In the genomic region with DNA sequence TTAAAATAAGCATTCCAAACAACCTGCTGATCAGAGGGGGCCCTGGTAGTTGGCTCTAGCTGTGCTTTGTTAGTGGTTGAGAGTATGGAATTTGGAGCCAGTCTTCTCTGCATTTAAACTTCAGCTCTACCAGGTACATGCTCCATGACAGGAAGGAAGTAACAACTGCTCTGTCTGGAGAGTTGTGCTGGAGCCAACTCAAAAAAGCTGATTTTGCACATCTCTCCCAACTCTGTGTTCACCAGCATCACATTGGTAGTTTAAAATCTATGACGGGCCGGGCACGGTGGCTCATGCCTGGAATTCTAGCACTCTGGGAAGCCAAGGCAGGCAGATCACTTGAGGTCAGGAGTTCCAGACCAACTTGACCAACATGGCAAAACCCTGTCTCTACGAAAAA, we compare ENCODE assay signal across 23 cellular contexts.
DNase-seq lines count a peak whose midpoint lies in the region; TF ChIP-seq lines count a peak whose summit lies in the region.
"Had no signal": no experiment of that assay in that cellular context is flagged by ENCODE, and none has a peak within 500 bp of the region (broad histone marks: within the 10 kb centered on the region; RNA-seq: fewer than 3 reads in every experiment).

No MANE protein-coding gene starts in this region.

- H3K27ac Mint-ChIP-seq in endodermal cell (peak overlapping the region; percentile 85), progenitor cell of endocrine pancreas (peak overlapping the region; percentile 88)
- H3K27ac Mint-ChIP-seq: B cell, T-cell had no signal

- 66 to 93% methylated on average over 3 to 4 of the region's 4 CpGs for WGBS in endodermal cell (ENCODE audit: insufficient coverage in 1 of 2, insufficient read length in 1 of 2), 2 experiments

- H3K9me3 Mint-ChIP-seq in endodermal cell (peaks cover 2% of the 10 kb centered on the region), progenitor cell of endocrine pancreas (ENCODE audit: low read depth) (no peaks in the 10 kb centered on the region)

- H3K4me2 ChIP-seq in BLaER1 treated with 17β-estradiol and CSF1 and Interleukin-3, amounts not matched to agents 10 nM and 100 nM = peak overlapping the region; percentile 84 to 98 (median 90); a peak in 21 of 22 replicates

- H3K4me1 Mint-ChIP-seq in endodermal cell (peaks cover 45% of the 10 kb centered on the region), progenitor cell of endocrine pancreas (ENCODE audit: low read depth) (peaks cover 48% of the 10 kb centered on the region)
- H3K4me1 Mint-ChIP-seq: B cell, T-cell had no signal

- H3K36me3 Mint-ChIP-seq in endodermal cell (ENCODE audit: low read depth) (no peaks in the 10 kb centered on the region), progenitor cell of endocrine pancreas (ENCODE audit: insufficient read depth) (no peaks in the 10 kb centered on the region)
- H3K36me3 Mint-ChIP-seq: T-cell had no signal

- no peak overlapping the region; a peak in 1 of 20 replicates for H3K4me3 ChIP-seq in BLaER1 treated with 17β-estradiol and CSF1 and Interleukin-3, amounts not matched to agents 10 nM and 100 nM
- peak overlapping the region; percentile 53 for H3K4me3 ChIP-seq in endodermal cell (ENCODE audit: low read length)
- H3K4me3 ChIP-seq: GM12878, SJSA1 had no signal

- H3K27me3 ChIP-seq in BLaER1 treated with 17β-estradiol and CSF1 and Interleukin-3, amounts not matched to agents 10 nM and 100 nM = peaks cover 0 to 56% (median 0%) of the 10 kb centered on the region in 11 experiments; a peak in 4 of 22 replicates
- H3K27me3 ChIP-seq in endodermal cell (ENCODE audit: control insufficient read depth, insufficient read depth, low read length, poor library complexity, severe bottlenecking) = no peaks in the 10 kb centered on the region
- H3K27me3 ChIP-seq: SJSA1 had no signal

- H3K9ac ChIP-seq in BLaER1 treated with 17β-estradiol and CSF1 and Interleukin-3, amounts not matched to agents 10 nM and 100 nM = no peak overlapping the region
- no peak overlapping the region for H3K9ac ChIP-seq in endodermal cell (ENCODE audit: extremely low read depth, low read length, poor library complexity, severe bottlenecking)

- H3K4me3 Mint-ChIP-seq in endodermal cell (no peak overlapping the region), progenitor cell of endocrine pancreas (ENCODE audit: low read depth) (no peak overlapping the region)
- H3K4me3 Mint-ChIP-seq: B cell, T-cell had no signal

- no peaks in the 10 kb centered on the region for H3K36me3 ChIP-seq in BLaER1 treated with 17β-estradiol and CSF1 and Interleukin-3, amounts not matched to agents 10 nM and 100 nM
- no peaks in the 10 kb centered on the region for H3K36me3 ChIP-seq in endodermal cell (ENCODE audit: control insufficient read depth, insufficient read depth, low read length)
- H3K36me3 ChIP-seq: SJSA1 had no signal

- peak overlapping the region in 1 of 11 experiments; percentile 43; a peak in 1 of 22 replicates for H3K27ac ChIP-seq in BLaER1 treated with 17β-estradiol and CSF1 and Interleukin-3, amounts not matched to agents 10 nM and 100 nM
- no peak overlapping the region for H3K27ac ChIP-seq in endodermal cell (ENCODE audit: low read depth, low read length)
- H3K27ac ChIP-seq: SJSA1 had no signal

- peaks cover 0 to 18% (median 0%) of the 10 kb centered on the region in 11 experiments; a peak in 4 of 22 replicates for H4K20me1 ChIP-seq in BLaER1 treated with 17β-estradiol and CSF1 and Interleukin-3, amounts not matched to agents 10 nM and 100 nM

- H3K9me3 ChIP-seq in BLaER1 treated with 17β-estradiol and CSF1 and Interleukin-3, amounts not matched to agents 10 nM and 100 nM (replicated peaks in 1 of 11) = peaks cover 0 to 22% (median 6%) of the 10 kb centered on the region in 11 experiments; a peak in 11 of 22 replicates
- no peaks in the 10 kb centered on the region for H3K9me3 ChIP-seq in endodermal cell (ENCODE audit: control insufficient read depth, low read length)
- H3K9me3 ChIP-seq: SJSA1 had no signal

- H3K27me3 Mint-ChIP-seq in endodermal cell (ENCODE audit: insufficient read depth) (no peaks in the 10 kb centered on the region), progenitor cell of endocrine pancreas (no peaks in the 10 kb centered on the region)
- H3K27me3 Mint-ChIP-seq: B cell, T-cell had no signal

- peaks cover 52 to 69% (median 67%) of the 10 kb centered on the region in 10 experiments for H3K4me1 ChIP-seq in BLaER1 treated with 17β-estradiol and CSF1 and Interleukin-3, amounts not matched to agents 10 nM and 100 nM
- peaks cover 33% of the 10 kb centered on the region for H3K4me1 ChIP-seq in endodermal cell (ENCODE audit: control insufficient read depth, insufficient read depth, low read length)

- peak; percentile 5 for DNase-seq in HT-29 (ENCODE audit: low spot score)
- DNase-seq in endodermal cell = no peak
- DNase-seq in progenitor cell of endocrine pancreas (ENCODE audit: low spot score, unreplicated experiment) = no peak
- DNase-seq in DMS114 treated with DMSO at 0.1 percent for 48 hours (lab: John Stamatoyannopoulos, UW; ENCODE audit: unreplicated experiment) = no peak
- DNase-seq in NCI-H2171 (lab: John Stamatoyannopoulos, UW) = no peak
- DNase-seq in NCI-H82 (lab: John Stamatoyannopoulos, UW) = no peak
- DNase-seq: DMS79, EL, GDM1, NCI-H1092, NCI-H1417 treated with DMSO at 0.1 percent for 48 hours, NCI-H187, NCI-H2081 treated with DMSO at 0.1 percent for 48 hours, NCI-H2171 treated with DMSO at 0.1 percent for 48 hours, NCI-H345, NCI-H524, NCI-H748 treated with DMSO at 0.1 percent for 48 hours, Right ventricle myocardium superior, T-cell had no signal

- no peak for TF ChIP-seq CTCF in endodermal cell (conservative IDR thresholded peaks at IDR 0.05)
- no peak for TF ChIP-seq CTCF in progenitor cell of endocrine pancreas (IDR thresholded peaks at IDR 0.05; ENCODE audit: unreplicated experiment)
